In the genomic region with DNA sequence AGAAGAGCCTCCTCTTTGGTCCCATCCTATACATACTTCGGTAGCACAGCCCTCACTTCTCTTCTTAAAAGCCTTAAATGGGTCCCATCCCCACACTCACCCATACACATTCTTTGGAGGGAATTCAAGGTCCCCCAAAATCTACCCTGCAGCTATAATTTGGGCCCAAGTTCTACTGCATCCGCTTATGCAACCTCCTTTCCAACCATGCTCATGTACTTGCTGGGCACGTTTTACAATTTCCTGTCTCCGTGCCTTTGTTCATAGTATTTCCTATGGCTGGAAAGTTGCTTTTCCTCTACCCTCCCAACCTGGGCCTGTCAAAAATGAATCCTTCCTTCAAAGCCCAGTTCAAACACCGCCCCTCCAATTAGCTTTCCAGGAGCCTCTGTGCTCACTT, we compare ENCODE assay signal across 12 cellular contexts.
DNase-seq lines count a peak whose midpoint lies in the region; ATAC-seq and TF ChIP-seq lines count a peak whose summit lies in the region.
"Had no signal": no experiment of that assay in that cellular context is flagged by ENCODE, and none has a peak within 500 bp of the region (broad histone marks: within the 10 kb centered on the region; RNA-seq: fewer than 3 reads in every experiment).

No MANE protein-coding gene starts in this region.

- ATAC-seq in T-cell (replicated peaks in 1 of 4) (peak in 2 of 4 experiments; percentile 25 to 36), left lung (no peak), HG02642 (IDR thresholded peaks at IDR 0.05; ENCODE audit: poor library complexity, unreplicated experiment) (no peak), HG03045 (IDR thresholded peaks at IDR 0.05; ENCODE audit: unreplicated experiment) (no peak)
- ATAC-seq in stimulated activated naive CD8-positive, alpha-beta T cell treated with anti-CD3 and anti-CD28 coated beads, Interleukin-15, Interleukin-2, amounts not matched to agents 100 U/mL and 50 U/mL, for 24 hours = no peak
- ATAC-seq: sciatic nerve had no signal

- DNase-seq in activated naive CD4-positive, alpha-beta T cell treated with anti-CD3 and anti-CD28 coated beads for 36 hours = no peak
- no peak for DNase-seq in activated naive CD4-positive, alpha-beta T cell treated with Interleukin-2 at 50 U/mL for 16 hours
- DNase-seq in T-cell = no peak
- DNase-seq in left lung = no peak
- DNase-seq in stomach = no peak
- DNase-seq in stimulated activated naive CD8-positive, alpha-beta T cell treated with anti-CD3 and anti-CD28 coated beads, Interleukin-15, Interleukin-2, amounts not matched to agents 100 U/mL and 50 U/mL, for 24 hours = no peak
- DNase-seq: midbrain, T-helper 1 cell had no signal

- TF ChIP-seq CTCF in left lung (IDR thresholded peaks at IDR 0.05) = no peak
- TF ChIP-seq CTCF in stomach (IDR thresholded peaks at IDR 0.05) = no peak

- H3K27me3 ChIP-seq in left lung = no peaks in the 10 kb centered on the region
- no peaks in the 10 kb centered on the region for H3K27me3 ChIP-seq in stomach
- H3K27me3 ChIP-seq: hepatocyte had no signal

- H3K27ac Mint-ChIP-seq in activated naive CD4-positive, alpha-beta T cell treated with anti-CD3 and anti-CD28 coated beads for 36 hours = peak overlapping the region; percentile 69
- peak overlapping the region; percentile 62 to 82 for H3K27ac Mint-ChIP-seq in T-cell

- peaks cover 17% of the 10 kb centered on the region for H3K4me1 Mint-ChIP-seq in activated naive CD4-positive, alpha-beta T cell treated with anti-CD3 and anti-CD28 coated beads for 36 hours (ENCODE audit: low read depth)
- peaks cover 17 to 29% (median 29%) of the 10 kb centered on the region in 3 donors for H3K4me1 Mint-ChIP-seq in T-cell

- H3K27ac ChIP-seq in left lung = peak overlapping the region; percentile 20 to 56
- H3K27ac ChIP-seq in stomach = peak overlapping the region; percentile 7 to 99 (median 99)

- POLR2A ChIA-PET in T-cell (lab: Charles Lee) = no interaction called here

- peaks cover 19% of the 10 kb centered on the region for H3K36me3 Mint-ChIP-seq in activated naive CD4-positive, alpha-beta T cell treated with anti-CD3 and anti-CD28 coated beads for 36 hours (ENCODE audit: low read depth)
- peaks cover 30% of the 10 kb centered on the region for H3K36me3 Mint-ChIP-seq in T-cell

- peaks cover 31 to 88% of the 10 kb centered on the region in 2 donors for H3K4me1 ChIP-seq in left lung
- H3K4me1 ChIP-seq in stomach = peaks cover 69 to 96% (median 84%) of the 10 kb centered on the region in 4 donors

- no peak for TF ChIP-seq POLR2A in stomach (IDR thresholded peaks at IDR 0.05)

- peak overlapping the region; percentile 3 for H3K4me3 Mint-ChIP-seq in activated naive CD4-positive, alpha-beta T cell treated with anti-CD3 and anti-CD28 coated beads for 36 hours
- peak overlapping the region in 1 of 3 donors; percentile 11 for H3K4me3 Mint-ChIP-seq in T-cell

- H3K4me3 ChIP-seq in left lung (no peak overlapping the region), stomach (peak overlapping the region in 1 of 4 donors; percentile 1)
- H3K4me3 ChIP-seq: hepatocyte had no signal

- intact Hi-C loops in activated naive CD4-positive, alpha-beta T cell treated with anti-CD3 and anti-CD28 coated beads for 36 hours (cut with micrococcal nuclease) = loop anchor here (1.0 kb wide), 1 partner anchor 8 kb away; no protein-coding TSS in a partner anchor
- intact Hi-C loops in left lung (cut with DNase I) = no loop called here
- intact Hi-C loops in stomach (cut with DNase I; ENCODE audit: low total_unique reads) = no loop called here

- WGBS in stomach, 5 donors = 62 to 78% (median 76%) methylated on average over 5 of the region's 5 CpGs

- CTCF ChIA-PET in activated naive CD4-positive, alpha-beta T cell treated with anti-CD3 and anti-CD28 coated beads for 36 hours (lab: Charles Lee) = interaction anchor here (1.7 kb wide), 1 partner anchor 9 kb away, joined by 10 read pairs; no protein-coding TSS in a partner anchor
- CTCF ChIA-PET in T-cell (lab: Charles Lee) = interaction anchor here in 1 of 2 donors (1.2 kb wide), 1 partner anchor 9 kb away, joined by 4 read pairs; no protein-coding TSS in a partner anchor

- H3K36me3 ChIP-seq in left lung (peaks cover 0 to 33% of the 10 kb centered on the region in 2 donors), stomach (peaks cover 6 to 50% (median 44%) of the 10 kb centered on the region in 4 donors)

- no peaks in the 10 kb centered on the region for H3K9me3 Mint-ChIP-seq in activated naive CD4-positive, alpha-beta T cell treated with anti-CD3 and anti-CD28 coated beads for 36 hours
- H3K9me3 Mint-ChIP-seq in T-cell = no peaks in the 10 kb centered on the region

- no peak for TF ChIP-seq EP300 in stomach (IDR thresholded peaks at IDR 0.05)

- no peaks in the 10 kb centered on the region for H3K9me3 ChIP-seq in left lung
- no peaks in the 10 kb centered on the region for H3K9me3 ChIP-seq in stomach

- no peaks in the 10 kb centered on the region for H3K27me3 Mint-ChIP-seq in activated naive CD4-positive, alpha-beta T cell treated with anti-CD3 and anti-CD28 coated beads for 36 hours (ENCODE audit: low read depth)
- no peaks in the 10 kb centered on the region for H3K27me3 Mint-ChIP-seq in T-cell
